ENCODE assay signal across 8 cellular contexts in the genomic region with DNA sequence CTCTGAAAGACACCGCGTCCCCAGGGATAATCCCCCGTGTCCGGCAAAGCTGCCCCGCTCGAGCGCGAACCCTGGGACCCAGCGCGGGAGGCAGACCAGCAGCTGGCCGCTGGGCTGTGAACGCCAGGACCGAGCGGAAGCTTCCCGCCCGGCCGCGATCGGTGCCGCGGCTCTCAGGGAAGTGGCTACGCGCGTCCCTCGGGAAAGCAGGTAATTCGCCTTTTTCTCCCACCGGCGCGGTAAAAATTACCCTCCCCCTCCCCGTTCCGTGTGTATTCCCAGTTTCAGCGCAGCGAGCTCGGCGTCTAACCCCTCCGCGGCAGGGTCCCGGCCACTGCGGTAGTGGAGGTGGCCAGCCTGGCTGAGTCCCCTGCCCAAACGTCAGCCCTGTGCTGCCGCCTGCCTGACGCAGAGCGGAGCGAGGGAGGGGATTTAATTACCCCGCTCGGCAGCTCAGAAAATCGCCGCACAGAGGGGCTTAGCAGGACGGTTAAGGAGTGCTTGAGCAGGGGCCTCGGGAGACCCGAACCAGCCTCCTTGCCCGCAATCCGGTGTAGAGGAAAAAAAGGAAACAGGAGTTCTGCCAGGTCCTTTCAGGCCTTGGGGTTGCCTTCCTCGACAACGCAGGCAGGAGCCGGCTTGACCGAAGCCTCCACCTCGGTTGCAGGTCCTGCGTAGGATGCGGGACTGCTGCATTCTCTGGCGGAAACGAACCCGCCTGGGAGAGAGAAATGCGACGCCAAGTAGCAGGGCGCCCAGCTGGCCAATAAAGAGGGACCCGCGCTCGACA. TPM values are rescaled to one million over a fixed set of nuclear protein-coding genes. Genes with fewer than 3 reads are reported as not detected.
DNase-seq lines count a peak whose midpoint lies in the region; ATAC-seq, FAIRE-seq and TF ChIP-seq lines count a peak whose summit lies in the region.

No MANE protein-coding gene starts in this region.

- peak; percentile 13 for TF ChIP-seq POLR2A in prostate gland (IDR thresholded peaks at IDR 0.05)
- TF ChIP-seq POLR2A in GM18505 (IDR thresholded peaks at IDR 0.05; ENCODE audit: borderline replicate concordance, extremely low read depth, insufficient read depth, insufficient read length): no peak

- peak; percentile 67 for FAIRE-seq in HTR-8/SVneo (lab: Jason Lieb, UNC)

- H3K27me3 Mint-ChIP-seq in activated CD8-positive, alpha-beta T cell treated with anti-CD3 and anti-CD28 coated beads, Interleukin-2, amount 10 ng/mL, durations not matched to agents 7 days and 5 days (ENCODE audit: low read depth): peaks cover 75% of the 10 kb centered on the region

- peak overlapping the region; percentile 54 for H3K4me3 Mint-ChIP-seq in activated CD8-positive, alpha-beta T cell treated with anti-CD3 and anti-CD28 coated beads, Interleukin-2, amount 10 ng/mL, durations not matched to agents 7 days and 5 days

- H3K4me1 ChIP-seq in BLaER1 (peaks cover 45% of the 10 kb centered on the region), prostate gland (replicated peaks) (no peaks in the 10 kb centered on the region)

- no peak overlapping the region for H3K9ac ChIP-seq in BLaER1

- no peak overlapping the region for H3K27ac Mint-ChIP-seq in activated CD8-positive, alpha-beta T cell treated with anti-CD3 and anti-CD28 coated beads, Interleukin-2, amount 10 ng/mL, durations not matched to agents 7 days and 5 days

- H3K27me3 ChIP-seq in BLaER1 (peaks cover 100% of the 10 kb centered on the region), prostate gland (replicated peaks; ENCODE audit: insufficient read depth) (no peaks in the 10 kb centered on the region)

- no peaks in the 10 kb centered on the region for H3K36me3 Mint-ChIP-seq in activated CD8-positive, alpha-beta T cell treated with anti-CD3 and anti-CD28 coated beads, Interleukin-2, amount 10 ng/mL, durations not matched to agents 7 days and 5 days (ENCODE audit: low read depth)

- H3K27ac ChIP-seq in BLaER1 (no peak overlapping the region), prostate gland (peak overlapping the region; percentile 99)

- ATAC-seq in activated CD8-positive, alpha-beta T cell treated with anti-CD3 and anti-CD28 coated beads, Interleukin-2, amount 10 ng/mL, durations not matched to agents 7 days and 5 days: no peak
- peak; percentile 16 for ATAC-seq in Right ventricle myocardium superior (ENCODE audit: poor library complexity)
- no peak for ATAC-seq in HG03469 (IDR thresholded peaks at IDR 0.05; ENCODE audit: unreplicated experiment)
- ATAC-seq in GM18505 (IDR thresholded peaks at IDR 0.05; ENCODE audit: unreplicated experiment): no peak
- no peak for ATAC-seq in HG03432 (IDR thresholded peaks at IDR 0.05; ENCODE audit: unreplicated experiment)

- intact Hi-C loops in Right ventricle myocardium superior (cut with DNase I) (loop anchor here (10.0 kb wide), 3 partner anchors 85 to 415 kb away; no protein-coding TSS in a partner anchor), prostate gland (cut with DNase I) (loop anchor here (2.0 kb wide), 1 partner anchor 311 kb away; no protein-coding TSS in a partner anchor)

- no peaks in the 10 kb centered on the region for H3K36me3 ChIP-seq in BLaER1
- no peaks in the 10 kb centered on the region for H3K36me3 ChIP-seq in prostate gland

- H4K20me1 ChIP-seq in BLaER1: peaks cover 99% of the 10 kb centered on the region

- 3% methylated on average over 57 of the region's 69 CpGs for WGBS in prostate gland

- H3K4me3 ChIP-seq in BLaER1 (peak overlapping the region; percentile 58), prostate gland (peak overlapping the region; percentile 85 to 93)

- POLR2A ChIA-PET in activated CD8-positive, alpha-beta T cell treated with anti-CD3 and anti-CD28 coated beads, Interleukin-2, amount 10 ng/mL, durations not matched to agents 7 days and 5 days (lab: Charles Lee): no interaction called here

- H3K4me2 ChIP-seq in BLaER1: peak overlapping the region; percentile 71

- H3K9me3 ChIP-seq in BLaER1: no peaks in the 10 kb centered on the region
- H3K9me3 ChIP-seq in prostate gland: no peaks in the 10 kb centered on the region

- H3K4me1 Mint-ChIP-seq in activated CD8-positive, alpha-beta T cell treated with anti-CD3 and anti-CD28 coated beads, Interleukin-2, amount 10 ng/mL, durations not matched to agents 7 days and 5 days (ENCODE audit: low read depth): peaks cover 26% of the 10 kb centered on the region

- CTCF ChIA-PET in activated CD8-positive, alpha-beta T cell treated with anti-CD3 and anti-CD28 coated beads, Interleukin-2, amount 10 ng/mL, durations not matched to agents 7 days and 5 days (lab: Charles Lee): interaction anchor here (5.7 kb wide), 1 partner anchor 63 kb away, joined by 27 read pairs; no protein-coding TSS in a partner anchor

- DNase-seq in HTR-8/SVneo (ENCODE audit: insufficient read length, low spot score) (no peak), Right ventricle myocardium superior (peak; percentile 50), prostate gland (ENCODE audit: low spot score) (peak; percentile 63)
- no peak for DNase-seq in activated CD8-positive, alpha-beta T cell treated with anti-CD3 and anti-CD28 coated beads, Interleukin-2, amount 10 ng/mL, durations not matched to agents 7 days and 5 days

- TF ChIP-seq CTCF in prostate gland (IDR thresholded peaks at IDR 0.05): peak in 3 of 4 experiments; percentile 11 to 34 (median 15)

- H3K9me3 Mint-ChIP-seq in activated CD8-positive, alpha-beta T cell treated with anti-CD3 and anti-CD28 coated beads, Interleukin-2, amount 10 ng/mL, durations not matched to agents 7 days and 5 days (ENCODE audit: insufficient read depth): no peaks in the 10 kb centered on the region

RNA-seq across cellular contexts. Expression of a gene that starts 2.9 kb away (rescaled TPM):
- not detected for total RNA-seq in activated CD8-positive, alpha-beta T cell treated with anti-CD3 and anti-CD28 coated beads, Interleukin-2, amount 10 ng/mL, durations not matched to agents 7 days and 5 days
- 8.3 TPM for total RNA-seq in Right ventricle myocardium superior
- total RNA-seq in prostate gland: 100 to 1,000 TPM; 181 to 275 TPM

RNA-seq across cellular contexts. Expression of a gene that starts 23.4 kb away (rescaled TPM):
- total RNA-seq in activated CD8-positive, alpha-beta T cell treated with anti-CD3 and anti-CD28 coated beads, Interleukin-2, amount 10 ng/mL, durations not matched to agents 7 days and 5 days: not detected
- not detected for total RNA-seq in Right ventricle myocardium superior
- total RNA-seq in prostate gland: 1 to 10 TPM in 1 of 2 donors, not detected in 1; 3.2 TPM

Comparison
In these comparisons a context has a peak if more than half of its experiments do, and no peak if none do; other contexts are left out.
1. DNase-seq: peak in Right ventricle myocardium superior (single experiment) and prostate gland (single experiment); none in HTR-8/SVneo (single experiment) and activated CD8-positive, alpha-beta T cell treated with anti-CD3 and anti-CD28 coated beads, Interleukin-2, amount 10 ng/mL, durations not matched to agents 7 days and 5 days (single experiment).
2. RNA of a gene that starts 2.9 kb away (total RNA-seq): 181 to 275 TPM in prostate gland; 8.3 TPM in Right ventricle myocardium superior (single experiment) and not detected in activated CD8-positive, alpha-beta T cell treated with anti-CD3 and anti-CD28 coated beads, Interleukin-2, amount 10 ng/mL, durations not matched to agents 7 days and 5 days; every median in the first group is over 10 times any median in the second.